25 cellular contexts compared by ENCODE assay signal in the genomic region with DNA sequence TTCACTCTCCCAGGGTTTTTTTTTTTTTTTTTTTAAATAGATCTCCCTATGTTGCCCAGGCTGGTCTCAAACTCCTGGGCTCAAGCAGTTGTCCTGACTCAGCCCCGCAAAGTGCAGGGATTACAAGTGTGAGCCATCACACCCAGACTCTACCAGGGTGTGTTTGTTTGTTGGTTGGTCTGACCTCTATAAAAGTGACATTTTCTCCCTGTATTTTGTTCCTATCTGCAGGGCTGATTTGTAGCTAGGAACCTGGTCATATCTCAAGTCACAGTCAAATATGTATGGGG. TPM values are rescaled to one million over a fixed set of nuclear protein-coding genes. Genes with fewer than 3 reads are reported as not detected.
"Had no signal": no experiment of that assay in that cellular context is flagged by ENCODE, and none has a peak within 500 bp of the region (broad histone marks: within the 10 kb centered on the region; RNA-seq: fewer than 3 reads in every experiment).

No MANE protein-coding gene starts in this region.

- H3K4me3 Mint-ChIP-seq: IgD-negative memory B cell had no signal

- ATAC-seq: K562, Panc1 had no signal

- H3K4me3 ChIP-seq: K562 had no signal

- H3K9me3 ChIP-seq: SK-N-SH had no signal

- H3K36me3 Mint-ChIP-seq: IgD-negative memory B cell had no signal

- H3K27ac ChIP-seq: KMS-11, RWPE1 had no signal

- FAIRE-seq: K562 had no signal

- H3K27ac Mint-ChIP-seq: IgD-negative memory B cell had no signal

- DNase-seq: Kasumi-1, MV-4-11, NCI-H1048, NCI-H1105, NCI-H1417, NCI-H1436 treated with DMSO at 0.1 percent for 48 hours, NCI-H1694, NCI-H1930, NCI-H2081, NCI-H2107, NCI-H2227 treated with DMSO at 0.1 percent for 48 hours, NCI-H524, NCI-H69, NCI-H774, SHP77, SK-N-SH, SW 1271 had no signal

RNA-seq across cellular contexts. Expression of gene B4GALNT2, which starts 46.3 kb away (rescaled TPM):
- total RNA-seq: HT1080, K562, NCI-H460, SK-MEL-5 had no signal
- polyA plus RNA-seq: IgD-negative memory B cell, K562, SK-N-SH had no signal
